14 cellular contexts compared by ENCODE assay signal in genomic region chr14:104974146-104974541, GRCh38. TPM values are rescaled to one million over a fixed set of nuclear protein-coding genes. Genes with fewer than 3 reads are reported as not detected.
A peak's percentile ranks its signal among the peaks of the same experiment; 100 is the strongest.
DNase-seq lines count a peak whose midpoint lies in the region; ATAC-seq and TF ChIP-seq lines count a peak whose summit lies in the region.
"Had no signal": no experiment of that assay in that cellular context is flagged by ENCODE, and none has a peak within 500 bp of the region (broad histone marks: within the 10 kb centered on the region; RNA-seq: fewer than 3 reads in every experiment).

No MANE protein-coding gene starts in this region.

- DNase-seq in Calu3 (no peak), astrocyte of the hippocampus (ENCODE audit: low read depth, low spot score) (peak; percentile 20), left ventricle myocardium superior (peak; percentile 15), activated gamma-delta T cell (lab: John Stamatoyannopoulos, UW) (no peak), amniotic stem cell (lab: John Stamatoyannopoulos, UW) (no peak)
- no peak for DNase-seq in activated naive CD8-positive, alpha-beta T cell treated with anti-CD3 and anti-CD28 coated beads for 36 hours
- DNase-seq: activated CD4-positive, alpha-beta T cell treated with anti-CD3 and anti-CD28 coated beads for 1 hour; activated T-cell treated with anti-CD3 and anti-CD28 coated beads, Interleukin-2, amount 50 U/mL, for 24 hours; immature natural killer cell; NCI-H1048; NCI-H2227 treated with DMSO at 0.1 percent for 48 hours had no signal

- CTCF ChIA-PET in Calu3 (lab: Charles Lee) = interaction anchor here (0.5 to 2.5 kb wide), 5 partner anchors 9 to 198 kb away, joined by 3 to 10 read pairs (median 4); no protein-coding TSS in a partner anchor

- peak overlapping the region in 19 of 21 experiments; percentile 2 to 98 (median 91) for H3K27ac ChIP-seq in skin epidermis

- no peak overlapping the region for H3K4me3 ChIP-seq in skin epidermis

- H3K27ac Mint-ChIP-seq in Calu3 (ENCODE audit: unreplicated experiment) = peak overlapping the region; percentile 84
- no peak overlapping the region for H3K27ac Mint-ChIP-seq in stimulated activated memory B cell treated with anti-CD40 and anti-IgM and Interleukin-4, amounts not matched to agents 10 μg/mL and 1 μg/mL and 100 μg/mL, for 72 hours
- H3K27ac Mint-ChIP-seq in activated naive CD8-positive, alpha-beta T cell treated with anti-CD3 and anti-CD28 coated beads for 36 hours = no peak overlapping the region
- H3K27ac Mint-ChIP-seq: activated T-cell treated with anti-CD3 and anti-CD28 coated beads, Interleukin-2, amount 50 U/mL, for 24 hours; H9; immature natural killer cell had no signal

- no peak for ATAC-seq in left ventricle myocardium superior
- ATAC-seq in stimulated activated memory B cell treated with anti-CD40 and anti-IgM and Interleukin-4, amounts not matched to agents 10 μg/mL and 1 μg/mL and 100 μg/mL, for 72 hours = no peak

- no peaks in the 10 kb centered on the region for H3K9me3 Mint-ChIP-seq in Calu3 (ENCODE audit: low read depth, unreplicated experiment)
- H3K9me3 Mint-ChIP-seq in stimulated activated memory B cell treated with anti-CD40 and anti-IgM and Interleukin-4, amounts not matched to agents 10 μg/mL and 1 μg/mL and 100 μg/mL, for 72 hours = no peaks in the 10 kb centered on the region
- no peaks in the 10 kb centered on the region for H3K9me3 Mint-ChIP-seq in activated naive CD8-positive, alpha-beta T cell treated with anti-CD3 and anti-CD28 coated beads for 36 hours
- H3K9me3 Mint-ChIP-seq: activated T-cell treated with anti-CD3 and anti-CD28 coated beads, Interleukin-2, amount 50 U/mL, for 24 hours; H9 had no signal

- intact Hi-C loops in Calu3 (cut with micrococcal nuclease; ENCODE audit: unreplicated experiment) = loop anchor here (5.0 to 10.0 kb wide), 3 partner anchors 42 to 79 kb away; partner anchors contain the start of gene CDCA4
- intact Hi-C loops in left ventricle myocardium superior (cut with micrococcal nuclease) = loop anchor here (10.0 kb wide), 1 partner anchor 71 kb away; no protein-coding TSS in a partner anchor

- no TSS peak for BruUV-seq in Calu3 (replicated peaks; lab: Mats Ljungman, UMichigan)

- peak overlapping the region; percentile 43 for H3K4me3 Mint-ChIP-seq in Calu3 (ENCODE audit: low read depth, unreplicated experiment)
- H3K4me3 Mint-ChIP-seq in stimulated activated memory B cell treated with anti-CD40 and anti-IgM and Interleukin-4, amounts not matched to agents 10 μg/mL and 1 μg/mL and 100 μg/mL, for 72 hours = no peak overlapping the region
- H3K4me3 Mint-ChIP-seq in activated naive CD8-positive, alpha-beta T cell treated with anti-CD3 and anti-CD28 coated beads for 36 hours = no peak overlapping the region
- H3K4me3 Mint-ChIP-seq: activated T-cell treated with anti-CD3 and anti-CD28 coated beads, Interleukin-2, amount 50 U/mL, for 24 hours; H9; immature natural killer cell had no signal

- H3K4me1 Mint-ChIP-seq in Calu3 (ENCODE audit: low read depth, unreplicated experiment) = peaks cover 48% of the 10 kb centered on the region
- H3K4me1 Mint-ChIP-seq in stimulated activated memory B cell treated with anti-CD40 and anti-IgM and Interleukin-4, amounts not matched to agents 10 μg/mL and 1 μg/mL and 100 μg/mL, for 72 hours = peaks cover 27% of the 10 kb centered on the region
- H3K4me1 Mint-ChIP-seq in activated naive CD8-positive, alpha-beta T cell treated with anti-CD3 and anti-CD28 coated beads for 36 hours = peaks cover 9% of the 10 kb centered on the region

- H3K27me3 Mint-ChIP-seq in Calu3 (ENCODE audit: unreplicated experiment) = no peaks in the 10 kb centered on the region
- peaks cover 71% of the 10 kb centered on the region for H3K27me3 Mint-ChIP-seq in stimulated activated memory B cell treated with anti-CD40 and anti-IgM and Interleukin-4, amounts not matched to agents 10 μg/mL and 1 μg/mL and 100 μg/mL, for 72 hours
- peaks cover 28% of the 10 kb centered on the region for H3K27me3 Mint-ChIP-seq in activated naive CD8-positive, alpha-beta T cell treated with anti-CD3 and anti-CD28 coated beads for 36 hours

- no peak for TF ChIP-seq CTCF in Calu3 (IDR thresholded peaks at IDR 0.05; ENCODE audit: unreplicated experiment)

- peaks cover 70% of the 10 kb centered on the region for H3K36me3 Mint-ChIP-seq in Calu3 (ENCODE audit: insufficient read depth, unreplicated experiment)
- H3K36me3 Mint-ChIP-seq in stimulated activated memory B cell treated with anti-CD40 and anti-IgM and Interleukin-4, amounts not matched to agents 10 μg/mL and 1 μg/mL and 100 μg/mL, for 72 hours = peaks cover 5% of the 10 kb centered on the region
- H3K36me3 Mint-ChIP-seq in activated naive CD8-positive, alpha-beta T cell treated with anti-CD3 and anti-CD28 coated beads for 36 hours = no peaks in the 10 kb centered on the region
- H3K36me3 Mint-ChIP-seq: immature natural killer cell had no signal

RNA-seq across cellular contexts. Expression of gene AHNAK2, which starts 4.0 kb away (rescaled TPM):
- total RNA-seq in Calu3 (2022) (42.0 and 56.5 TPM in 2 replicates), left ventricle myocardium superior (2.5 TPM)
- total RNA-seq in activated naive CD8-positive, alpha-beta T cell treated with anti-CD3 and anti-CD28 coated beads for 36 hours = under 1 TPM in 1 of 2 experiments, not detected in 1; 0.02 TPM

RNA-seq across cellular contexts. Expression of gene CLBA1, which starts 11.4 kb away (rescaled TPM):
- total RNA-seq in Calu3 (2022) (12.8 and 13.8 TPM in 2 replicates), left ventricle myocardium superior (1.5 TPM)
- total RNA-seq in activated naive CD8-positive, alpha-beta T cell treated with anti-CD3 and anti-CD28 coated beads for 36 hours = 1 to 10 TPM; 1.5 to 1.9 TPM

RNA-seq across cellular contexts. Expression of gene CDCA4, which starts 46.7 kb away (rescaled TPM):
- total RNA-seq in Calu3 (2022) = 28.9 and 32.4 TPM in 2 replicates
- 1.9 TPM for total RNA-seq in left ventricle myocardium superior
- total RNA-seq in activated naive CD8-positive, alpha-beta T cell treated with anti-CD3 and anti-CD28 coated beads for 36 hours = 10 to 100 TPM; 89.7 to 89.8 TPM

RNA-seq across cellular contexts. Expression of gene PLD4, which starts 49.5 kb away (rescaled TPM):
- total RNA-seq in Calu3 (2022) (0.09 and 0.12 TPM in 2 replicates), left ventricle myocardium superior (0.27 TPM)
- total RNA-seq in activated naive CD8-positive, alpha-beta T cell treated with anti-CD3 and anti-CD28 coated beads for 36 hours = not detected
- total RNA-seq: H9 had no signal

Comparison
In these comparisons a context has a peak if more than half of its experiments do, and no peak if none do; other contexts are left out.
1. DNase-seq: peak in astrocyte of the hippocampus (single experiment) and left ventricle myocardium superior (single experiment); none in Calu3 (single experiment), activated gamma-delta T cell (single experiment), amniotic stem cell (single experiment) and activated naive CD8-positive, alpha-beta T cell treated with anti-CD3 and anti-CD28 coated beads for 36 hours (single experiment).
2. RNA of gene AHNAK2, which starts 4.0 kb away (total RNA-seq): 42.0 to 56.5 TPM in Calu3; 2.5 TPM in left ventricle myocardium superior (single experiment) and 0.02 TPM in activated naive CD8-positive, alpha-beta T cell treated with anti-CD3 and anti-CD28 coated beads for 36 hours; every median in the first group is over 10 times any median in the second.
3. RNA of gene CDCA4, which starts 46.7 kb away (total RNA-seq): 89.7 to 89.8 TPM in activated naive CD8-positive, alpha-beta T cell treated with anti-CD3 and anti-CD28 coated beads for 36 hours and 28.9 to 32.4 TPM in Calu3; 1.9 TPM in left ventricle myocardium superior (single experiment); every median in the first group is over 10 times any median in the second.